Comparison of ENCODE assay signal across 22 cellular contexts in genomic region chr16:54030451-54030850, GRCh38.
"Had no signal": no experiment of that assay in that cellular context is flagged by ENCODE, and none has a peak within 500 bp of the region (broad histone marks: within the 10 kb centered on the region; RNA-seq: fewer than 3 reads in every experiment).

No MANE protein-coding gene starts in this region.

- H3K27me3 ChIP-seq: cardiac muscle cell, hepatocyte, left lung, upper lobe of left lung had no signal

- H3K4me1 ChIP-seq: left lung, upper lobe of left lung had no signal

- DNase-seq: activated CD4-positive, alpha-beta T cell treated with anti-CD3 and anti-CD28 coated beads, Interleukin-2, amount 10 ng/mL, durations not matched to agents 7 days and 5 days; activated CD4-positive, CD25-positive, alpha-beta regulatory T cell treated with anti-CD3 and anti-CD28 coated beads, Interleukin-2, amount 50 U/mL, for 72 hours; activated CD8-positive, alpha-beta memory T cell treated with anti-CD3 and anti-CD28 coated beads, Interleukin-2, amount 10 ng/mL, durations not matched to agents 7 days and 5 days; activated CD8-positive, alpha-beta T cell treated with anti-CD3 and anti-CD28 coated beads for 36 hours; activated effector memory CD4-positive, alpha-beta T cell treated with anti-CD3 and anti-CD28 coated beads, Interleukin-2, amount 50 U/mL, for 16 hours; activated naive CD4-positive, alpha-beta T cell treated with anti-CD3 and anti-CD28 coated beads, Interleukin-2, amount 50 U/mL, for 16 hours; activated naive CD8-positive, alpha-beta T cell treated with anti-CD3 and anti-CD28 coated beads, Interleukin-2, amount 50 U/mL, for 24 hours; activated T-cell treated with anti-CD3 and anti-CD28 coated beads for 4 hours; cortex of kidney; erythroblast; foreskin melanocyte; glutamatergic neuron; immature natural killer cell; left lung; naive thymus-derived CD8-positive, alpha-beta T cell; stimulated activated CD4-positive, alpha-beta T cell treated with anti-CD3 and anti-CD28 coated beads, Interleukin-4, amount 100 ng/mL, for 24 hours; stimulated activated naive CD8-positive, alpha-beta T cell treated with anti-CD3 and anti-CD28 coated beads, Interleukin-15, Interleukin-2, amounts not matched to agents 100 U/mL and 50 U/mL, for 24 hours; upper lobe of left lung; WERI-Rb-1 had no signal

- H3K27ac ChIP-seq: cardiac muscle cell, hepatocyte, left lung, upper lobe of left lung, WERI-Rb-1 had no signal

- H3K4me3 ChIP-seq: cardiac muscle cell, hepatocyte, left lung, lung, upper lobe of left lung had no signal

- H3K36me3 ChIP-seq: cardiac muscle cell, upper lobe of left lung, WERI-Rb-1 had no signal

- ATAC-seq: activated CD8-positive, alpha-beta memory T cell treated with anti-CD3 and anti-CD28 coated beads, Interleukin-2, amount 10 ng/mL, durations not matched to agents 7 days and 5 days; activated CD8-positive, alpha-beta T cell treated with anti-CD3 and anti-CD28 coated beads for 36 hours; activated naive CD8-positive, alpha-beta T cell treated with anti-CD3 and anti-CD28 coated beads, Interleukin-2, amount 50 U/mL, for 24 hours; left lung; naive thymus-derived CD8-positive, alpha-beta T cell; stimulated activated naive CD8-positive, alpha-beta T cell treated with anti-CD3 and anti-CD28 coated beads, Interleukin-15, Interleukin-2, amounts not matched to agents 100 U/mL and 50 U/mL, for 24 hours had no signal
